Comparison of ENCODE assay signal across 8 cellular contexts in the genomic region with DNA sequence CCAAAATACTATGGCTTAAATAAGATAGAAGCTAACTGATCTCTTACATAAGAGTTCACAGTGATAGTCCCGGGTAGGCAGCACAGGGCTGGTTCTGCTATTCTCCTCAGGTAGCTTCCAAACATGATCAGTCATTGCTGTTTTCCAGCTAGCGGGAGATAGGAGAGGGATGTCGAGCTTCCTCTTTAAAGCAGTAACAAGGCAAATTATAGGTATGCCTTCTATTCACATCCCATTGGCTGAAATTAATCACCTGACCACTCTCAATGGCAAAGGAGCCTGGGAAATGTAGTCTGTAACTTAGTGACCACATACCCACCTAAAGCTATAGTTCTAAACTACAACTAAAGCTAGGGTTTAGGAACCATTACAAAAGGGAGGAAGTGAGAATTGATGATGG. TPM values are rescaled to one million over a fixed set of nuclear protein-coding genes. Genes with fewer than 3 reads are reported as not detected.
A peak's percentile ranks its signal among the peaks of the same experiment; 100 is the strongest.
DNase-seq lines count a peak whose midpoint lies in the region; ATAC-seq lines count a peak whose summit lies in the region.

No MANE protein-coding gene starts in this region.

- peaks cover 15% of the 10 kb centered on the region for H3K27me3 Mint-ChIP-seq in central memory CD8-positive, alpha-beta T cell

- H3K27ac Mint-ChIP-seq in central memory CD8-positive, alpha-beta T cell (ENCODE audit: low read depth), result no peak overlapping the region

- DNase-seq in 8988T (peak; percentile 36), H4 (ENCODE audit: low spot score) (peak; percentile 69), HuH-7.5 (ENCODE audit: low spot score) (peak; percentile 27), OCI-M1 (lab: John Stamatoyannopoulos, UW) (peak; percentile 84)
- DNase-seq in central memory CD8-positive, alpha-beta T cell (ENCODE audit: low spot score in 2 of 2), result peak in 1 of 2 donors; percentile 35
- no peak for DNase-seq in stimulated activated CD4-positive, alpha-beta T cell treated with anti-CD3 and anti-CD28 coated beads, Interleukin-4, amount 100 ng/mL, for 1 hour

- H3K36me3 ChIP-seq in ES-I3 (ENCODE audit: insufficient read depth, low read length), result no peaks in the 10 kb centered on the region
- no peaks in the 10 kb centered on the region for H3K36me3 ChIP-seq in mesodermal cell (ENCODE audit: control insufficient read depth, insufficient read depth, low read length)

- no peaks in the 10 kb centered on the region for H3K4me1 ChIP-seq in ES-I3 (ENCODE audit: insufficient read depth, low read length)
- no peaks in the 10 kb centered on the region for H3K4me1 ChIP-seq in mesodermal cell (ENCODE audit: control insufficient read depth, insufficient read depth, low read length, poor library complexity, severe bottlenecking)

- H3K36me3 Mint-ChIP-seq in central memory CD8-positive, alpha-beta T cell (ENCODE audit: insufficient read depth), result no peaks in the 10 kb centered on the region

- peak overlapping the region; percentile 8; the same call in 1 of the 2 replicates for H3K9ac ChIP-seq in ES-I3 (ENCODE audit: low read depth, low read length)

- peak; percentile 75 for ATAC-seq in central memory CD8-positive, alpha-beta T cell (replicated peaks; ENCODE audit: extremely low read depth, poor library complexity, severe bottlenecking)

- peaks cover 5% of the 10 kb centered on the region for H3K4me1 Mint-ChIP-seq in central memory CD8-positive, alpha-beta T cell

- H3K9me3 ChIP-seq in ES-I3 (ENCODE audit: control insufficient read depth, insufficient read depth, low read length), result no peaks in the 10 kb centered on the region
- no peaks in the 10 kb centered on the region for H3K9me3 ChIP-seq in mesodermal cell (ENCODE audit: control insufficient read depth, low read length)

- H3K4me3 ChIP-seq in mesodermal cell (ENCODE audit: extremely low read depth, insufficient read depth, low read length, poor library complexity, severe bottlenecking), result peak overlapping the region; percentile 16

- H3K9me3 Mint-ChIP-seq in central memory CD8-positive, alpha-beta T cell, result no peaks in the 10 kb centered on the region

- 36% methylated on average over 2 of the region's 3 CpGs; no CpG with 5 or more reads in 1 of the 2 experiments for WGBS in mesodermal cell (ENCODE audit: insufficient coverage in 2 of 2), 2 experiments

- no peak overlapping the region for H3K27ac ChIP-seq in mesodermal cell (ENCODE audit: low read depth, low read length, severe bottlenecking)

- no peak overlapping the region for H3K4me3 Mint-ChIP-seq in central memory CD8-positive, alpha-beta T cell

RNA-seq across cellular contexts. Expression of gene VRK1, which starts 34.5 kb away (rescaled TPM):
- 49.9 and 83.5 TPM in 2 replicates for total RNA-seq in H4 (2014; rRNA removed; shearing (Covaris generic))
- 30.3 TPM for polyA plus RNA-seq in mesodermal cell (2013, experiment 1 of 2)
- 34.7 TPM for polyA plus RNA-seq in mesodermal cell (2013, experiment 2 of 2)
